Comparison of ENCODE assay signal across 8 cellular contexts in the genomic region with DNA sequence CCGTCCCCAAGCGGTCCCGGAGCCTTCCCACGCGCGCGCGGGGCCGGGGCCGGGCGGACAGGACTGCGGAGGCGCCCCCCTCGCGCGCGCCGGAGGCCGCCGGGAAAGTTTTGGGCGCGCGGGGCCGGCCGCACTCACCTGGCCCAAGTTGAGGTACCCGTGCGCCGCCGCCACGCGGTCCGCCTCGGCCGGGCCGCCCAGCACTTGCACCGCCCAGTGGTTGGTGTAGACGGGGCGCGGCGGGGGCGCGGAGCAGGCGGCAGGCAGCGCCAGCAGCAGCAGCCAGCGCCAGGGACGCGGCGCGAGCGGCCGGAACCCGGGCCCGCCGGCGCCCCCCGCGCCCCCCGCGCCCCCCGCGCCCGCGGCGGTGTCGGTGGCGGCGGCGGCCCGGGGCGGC. TPM values are rescaled to one million over a fixed set of nuclear protein-coding genes. Genes with fewer than 3 reads are reported as not detected.
DNase-seq lines count a peak whose midpoint lies in the region; ATAC-seq and TF ChIP-seq lines count a peak whose summit lies in the region.

No MANE protein-coding gene starts in this region.

- no peaks in the 10 kb centered on the region for H3K36me3 ChIP-seq in SK-N-MC (ENCODE audit: insufficient read depth, low read length)
- no peaks in the 10 kb centered on the region for H3K36me3 ChIP-seq in upper lobe of left lung

- H3K27me3 Mint-ChIP-seq in activated T-cell treated with anti-CD3 and anti-CD28 coated beads, Interleukin-2, amount 50 U/mL, for 72 hours (ENCODE audit: low read depth): peaks cover 62% of the 10 kb centered on the region
- H3K27me3 Mint-ChIP-seq in activated T-cell treated with anti-CD3 and anti-CD28 coated beads, Interleukin-2, amount 50 U/mL, for 24 hours: peaks cover 54% of the 10 kb centered on the region

- H3K9me3 ChIP-seq in SK-N-MC (ENCODE audit: low read depth, low read length) (no peaks in the 10 kb centered on the region), upper lobe of left lung (no peaks in the 10 kb centered on the region)

- no peak for TF ChIP-seq EP300 in upper lobe of left lung (IDR thresholded peaks at IDR 0.05)

- H3K4me3 Mint-ChIP-seq in activated T-cell treated with anti-CD3 and anti-CD28 coated beads, Interleukin-2, amount 50 U/mL, for 72 hours: no peak overlapping the region
- H3K4me3 Mint-ChIP-seq in activated T-cell treated with anti-CD3 and anti-CD28 coated beads, Interleukin-2, amount 50 U/mL, for 24 hours: no peak overlapping the region

- no peak for TF ChIP-seq POLR2A in upper lobe of left lung (IDR thresholded peaks at IDR 0.05)

- DNase-seq in activated T-cell treated with anti-CD3 and anti-CD28 coated beads, Interleukin-2, amount 50 U/mL, for 72 hours: peak; percentile 30 to 40
- DNase-seq in activated T-cell treated with anti-CD3 and anti-CD28 coated beads, Interleukin-2, amount 50 U/mL, for 24 hours: no peak
- no peak for DNase-seq in SK-N-MC (ENCODE audit: low read depth, low spot score)
- DNase-seq in left ventricle myocardium superior: peak; percentile 80
- peak; percentile 46 to 92 for DNase-seq in upper lobe of left lung

- peak; percentile 73 to 78 for ATAC-seq in activated T-cell treated with anti-CD3 and anti-CD28 coated beads, Interleukin-2, amount 50 U/mL, for 72 hours (replicated peaks in 1 of 2)
- ATAC-seq in left ventricle myocardium superior (peak; percentile 60), upper lobe of left lung (ENCODE audit: low FRiP score in 2 of 2) (peak in 1 of 2 donors; percentile 50), HG03159 (IDR thresholded peaks at IDR 0.05; ENCODE audit: unreplicated experiment) (no peak), GM21529 (IDR thresholded peaks at IDR 0.05; ENCODE audit: unreplicated experiment) (no peak), HG03025 (IDR thresholded peaks at IDR 0.05; ENCODE audit: low FRiP score, unreplicated experiment) (no peak)

- H3K27ac Mint-ChIP-seq in activated T-cell treated with anti-CD3 and anti-CD28 coated beads, Interleukin-2, amount 50 U/mL, for 72 hours: no peak overlapping the region
- H3K27ac Mint-ChIP-seq in activated T-cell treated with anti-CD3 and anti-CD28 coated beads, Interleukin-2, amount 50 U/mL, for 24 hours: no peak overlapping the region

- peaks cover 0 to 2% of the 10 kb centered on the region in 2 donors for H3K36me3 Mint-ChIP-seq in activated T-cell treated with anti-CD3 and anti-CD28 coated beads, Interleukin-2, amount 50 U/mL, for 72 hours (ENCODE audit: insufficient read depth in 2 of 2)
- no peaks in the 10 kb centered on the region for H3K36me3 Mint-ChIP-seq in activated T-cell treated with anti-CD3 and anti-CD28 coated beads, Interleukin-2, amount 50 U/mL, for 24 hours (ENCODE audit: low read depth)

- H3K27ac ChIP-seq in SK-N-MC (no peak overlapping the region), upper lobe of left lung (no peak overlapping the region)

- peaks cover under 1% of the 10 kb centered on the region for H3K4me1 Mint-ChIP-seq in activated T-cell treated with anti-CD3 and anti-CD28 coated beads, Interleukin-2, amount 50 U/mL, for 72 hours (ENCODE audit: low read depth)
- H3K4me1 Mint-ChIP-seq in activated T-cell treated with anti-CD3 and anti-CD28 coated beads, Interleukin-2, amount 50 U/mL, for 24 hours (ENCODE audit: low read depth): peaks cover 2% of the 10 kb centered on the region

- peak in 3 of 6 experiments; percentile 15 to 49 (median 23) for TF ChIP-seq CTCF in upper lobe of left lung (IDR thresholded peaks at IDR 0.05)

- H3K4me3 ChIP-seq in SK-N-MC: peak overlapping the region; percentile 69
- H3K4me3 ChIP-seq in upper lobe of left lung: peak overlapping the region in 3 of 4 donors; percentile 40 to 49 (median 43)

- 3% methylated on average over 28 of the region's 70 CpGs; no CpG with 5 or more reads in 1 of the 2 donors for WGBS in upper lobe of left lung, 2 donors

- no peak overlapping the region for H3K9ac ChIP-seq in SK-N-MC (ENCODE audit: insufficient read length)

- peaks cover 0 to 12% (median 3%) of the 10 kb centered on the region in 4 donors for H3K27me3 ChIP-seq in upper lobe of left lung

- intact Hi-C loops in left ventricle myocardium superior (cut with micrococcal nuclease): no loop called here

- peaks cover 0 to 21% (median 5%) of the 10 kb centered on the region in 4 donors for H3K4me1 ChIP-seq in upper lobe of left lung

- no peaks in the 10 kb centered on the region for H3K9me3 Mint-ChIP-seq in activated T-cell treated with anti-CD3 and anti-CD28 coated beads, Interleukin-2, amount 50 U/mL, for 72 hours
- no peaks in the 10 kb centered on the region for H3K9me3 Mint-ChIP-seq in activated T-cell treated with anti-CD3 and anti-CD28 coated beads, Interleukin-2, amount 50 U/mL, for 24 hours

RNA-seq across cellular contexts. Expression of gene PCSK6, which starts 0.3 kb away (rescaled TPM):
- 1 to 10 TPM in 1 of 2 donors, under 1 TPM in 1; 0.51 to 2.3 TPM for total RNA-seq in activated T-cell treated with anti-CD3 and anti-CD28 coated beads, Interleukin-2, amount 50 U/mL, for 72 hours
- total RNA-seq in left ventricle myocardium superior (31.9 TPM), upper lobe of left lung (10 to 100 TPM in 1 of 6 donors, 1 to 10 TPM in 5; 3.1 to 24.4 (median 5.5) TPM)

Comparison
In these comparisons a context has a peak if more than half of its experiments do, and no peak if none do; other contexts are left out.
1. DNase-seq: peak in activated T-cell treated with anti-CD3 and anti-CD28 coated beads, Interleukin-2, amount 50 U/mL, for 72 hours (2 of 2), left ventricle myocardium superior (single experiment) and upper lobe of left lung (2 of 2); none in activated T-cell treated with anti-CD3 and anti-CD28 coated beads, Interleukin-2, amount 50 U/mL, for 24 hours (single experiment) and SK-N-MC (single experiment).
2. ATAC-seq: peak in activated T-cell treated with anti-CD3 and anti-CD28 coated beads, Interleukin-2, amount 50 U/mL, for 72 hours (2 of 2) and left ventricle myocardium superior (single experiment); none in HG03159 (single experiment), GM21529 (single experiment) and HG03025 (single experiment).